In the genomic region with DNA sequence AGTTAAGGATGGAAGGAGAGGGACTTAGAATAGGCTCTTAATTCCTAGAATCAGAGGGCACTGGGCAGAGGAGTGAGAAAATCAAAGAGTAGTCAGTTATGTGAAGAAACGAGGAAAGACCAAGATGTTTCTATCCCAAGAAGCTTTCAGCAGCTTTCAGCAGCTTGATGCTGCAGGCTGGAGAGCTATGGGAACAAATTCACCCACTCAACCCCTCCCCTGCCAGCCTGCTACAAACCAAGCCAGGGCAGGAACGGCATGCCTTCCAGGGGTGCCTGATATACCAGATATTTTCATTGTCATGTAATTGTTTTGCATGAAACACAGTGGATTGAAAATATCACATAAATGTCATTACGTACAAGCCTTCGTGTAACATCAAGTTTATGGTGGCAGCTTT, we compare ENCODE assay signal across 24 cellular contexts.
DNase-seq lines count a peak whose midpoint lies in the region; ATAC-seq and TF ChIP-seq lines count a peak whose summit lies in the region.
"Had no signal": no experiment of that assay in that cellular context is flagged by ENCODE, and none has a peak within 500 bp of the region (broad histone marks: within the 10 kb centered on the region; RNA-seq: fewer than 3 reads in every experiment).

No MANE protein-coding gene starts in this region.

- no peaks in the 10 kb centered on the region for H3K36me3 Mint-ChIP-seq in MCF 10A (ENCODE audit: insufficient read depth, unreplicated experiment)
- no peaks in the 10 kb centered on the region for H3K36me3 Mint-ChIP-seq in neural crest cell (ENCODE audit: low read depth)
- no peaks in the 10 kb centered on the region for H3K36me3 Mint-ChIP-seq in effector memory CD8-positive, alpha-beta T cell (ENCODE audit: insufficient read depth)
- H3K36me3 Mint-ChIP-seq: CD14-positive monocyte; CD4-positive, alpha-beta memory T cell; CD4-positive, CD25-positive, alpha-beta regulatory T cell; CD8-positive, alpha-beta memory T cell had no signal

- ATAC-seq in effector memory CD8-positive, alpha-beta T cell (replicated peaks) = no peak
- ATAC-seq: A549, GM12878 had no signal

- no peak overlapping the region for H3K27ac Mint-ChIP-seq in MCF 10A (ENCODE audit: low read depth, unreplicated experiment)
- peak overlapping the region; percentile 21 for H3K27ac Mint-ChIP-seq in neural crest cell (ENCODE audit: unreplicated experiment)
- H3K27ac Mint-ChIP-seq in effector memory CD8-positive, alpha-beta T cell = no peak overlapping the region
- H3K27ac Mint-ChIP-seq: CD14-positive monocyte; CD4-positive, alpha-beta memory T cell had no signal

- H3K27me3 Mint-ChIP-seq in MCF 10A (ENCODE audit: insufficient read depth, unreplicated experiment) (no peaks in the 10 kb centered on the region), neural crest cell (ENCODE audit: low read depth) (peaks cover 2% of the 10 kb centered on the region)
- H3K27me3 Mint-ChIP-seq in effector memory CD8-positive, alpha-beta T cell = no peaks in the 10 kb centered on the region
- H3K27me3 Mint-ChIP-seq: CD4-positive, alpha-beta memory T cell; CD4-positive, CD25-positive, alpha-beta regulatory T cell; CD8-positive, alpha-beta memory T cell had no signal

- POLR2A ChIA-PET in MCF 10A (lab: Yijun Ruan, JAX) = interaction anchor here (0.6 kb wide), 1 partner anchor 10 kb away, joined by 3 read pairs; no protein-coding TSS in a partner anchor

- no peak overlapping the region for H3K27ac ChIP-seq in mammary epithelial cell (ENCODE audit: insufficient read depth, low read depth, low read length)
- H3K27ac ChIP-seq: 22Rv1, A549, BLaER1 had no signal

- CTCF ChIA-PET in mammary epithelial cell (lab: Charles Lee; ENCODE audit: low non-redundant PET) (no interaction called here), MCF 10A (lab: Yijun Ruan, JAX) (interaction anchor here (0.6 to 2.0 kb wide), 7 partner anchors 184 to 969 kb away, joined by 3 to 6 read pairs (median 4); no protein-coding TSS in a partner anchor)

- no peaks in the 10 kb centered on the region for H3K36me3 ChIP-seq in mammary epithelial cell (ENCODE audit: insufficient read depth, low read length)
- H3K36me3 ChIP-seq: BE2C, BLaER1 had no signal

- H3K9me3 ChIP-seq in mammary epithelial cell (replicated peaks; ENCODE audit: insufficient read depth, low read length) = no peaks in the 10 kb centered on the region
- H3K9me3 ChIP-seq: A549, BE2C, BLaER1 had no signal

- H3K9me3 Mint-ChIP-seq in MCF 10A (ENCODE audit: unreplicated experiment) = no peaks in the 10 kb centered on the region
- H3K9me3 Mint-ChIP-seq in neural crest cell = no peaks in the 10 kb centered on the region
- no peaks in the 10 kb centered on the region for H3K9me3 Mint-ChIP-seq in effector memory CD8-positive, alpha-beta T cell
- H3K9me3 Mint-ChIP-seq: CD4-positive, alpha-beta memory T cell; CD4-positive, CD25-positive, alpha-beta regulatory T cell; CD8-positive, alpha-beta memory T cell had no signal

- intact Hi-C loops in mammary epithelial cell (cut with micrococcal nuclease) = loop anchor here (10.0 kb wide), 1 partner anchor 195 kb away; no protein-coding TSS in a partner anchor
- intact Hi-C loops in MCF 10A (cut with micrococcal nuclease) = loop anchor here (5.0 kb wide), 1 partner anchor 197 kb away; no protein-coding TSS in a partner anchor

- DNase-seq in mammary epithelial cell (no peak), MCF 10A (ENCODE audit: unreplicated experiment) (no peak), Ammon's horn (ENCODE audit: low spot score) (peak; percentile 29), neural crest cell (ENCODE audit: low read depth, low spot score) (no peak)
- DNase-seq in effector memory CD8-positive, alpha-beta T cell = no peak
- DNase-seq: AML-193; BE2C; C1 segment of cervical spinal cord; CD4-positive, alpha-beta memory T cell; CD4-positive, CD25-positive, alpha-beta regulatory T cell; CD8-positive, alpha-beta memory T cell; COR-L47; DMS 273 treated with DMSO at 0.1 percent for 48 hours; DMS153; DMS53; DMS79; DND-41; EL; GDM1 had no signal

- no peaks in the 10 kb centered on the region for H3K27me3 ChIP-seq in mammary epithelial cell (ENCODE audit: insufficient read depth, low read length)
- H3K27me3 ChIP-seq: BE2C, BLaER1 had no signal

- H3K9ac ChIP-seq in mammary epithelial cell (ENCODE audit: insufficient read depth, low read length) = no peak overlapping the region
- H3K9ac ChIP-seq: BLaER1 had no signal

- no peak overlapping the region for H3K4me3 ChIP-seq in mammary epithelial cell (replicated peaks in 1 of 3; ENCODE audit: insufficient read depth in 1 of 3, low read depth in 2 of 3, low read length in 3 of 3)
- H3K4me3 ChIP-seq: A549, BLaER1, GM12878 had no signal

- H2AFZ ChIP-seq in mammary epithelial cell (ENCODE audit: low read depth, low read length) = peak overlapping the region; percentile 26

- 45% methylated on average over 4 of the region's 4 CpGs for WGBS in mammary epithelial cell (ENCODE audit: low coverage, missing lambda C conversion rate)

- no peaks in the 10 kb centered on the region for H3K4me1 Mint-ChIP-seq in MCF 10A (ENCODE audit: insufficient read depth, unreplicated experiment)
- no peaks in the 10 kb centered on the region for H3K4me1 Mint-ChIP-seq in neural crest cell
- no peaks in the 10 kb centered on the region for H3K4me1 Mint-ChIP-seq in effector memory CD8-positive, alpha-beta T cell (ENCODE audit: low read depth in 2 of 2)
- H3K4me1 Mint-ChIP-seq: CD14-positive monocyte; CD4-positive, alpha-beta memory T cell; CD8-positive, alpha-beta memory T cell had no signal

- in situ Hi-C loops in mammary epithelial cell (cut with MboI; ENCODE audit: low sequenced_read_pairs in 2 of 2) = no loop called here

- BruUV-seq in mammary epithelial cell (replicated peaks; lab: Mats Ljungman, UMichigan) = no TSS peak
- BruUV-seq in MCF 10A (replicated peaks; lab: Mats Ljungman, UMichigan) = no TSS peak

- dilution Hi-C loops in mammary epithelial cell (cut with HindIII; ENCODE audit: low sequenced_read_pairs) = no loop called here

- no peak overlapping the region for H3K4me2 ChIP-seq in mammary epithelial cell (ENCODE audit: insufficient read depth, low read depth, low read length)
- H3K4me2 ChIP-seq: A549, BLaER1 had no signal

- no peaks in the 10 kb centered on the region for H3K4me1 ChIP-seq in mammary epithelial cell (ENCODE audit: insufficient read depth, low read length)
- H3K4me1 ChIP-seq: A549 had no signal

- TF ChIP-seq CTCF in mammary epithelial cell (conservative IDR thresholded peaks at IDR 0.05 in 1 of 2, IDR thresholded peaks at IDR 0.05 in 1 of 2; ENCODE audit: extremely low read depth in 1 of 2, insufficient read depth in 1 of 2, low read depth in 1 of 2, low read length in 2 of 2) = no peak
- TF ChIP-seq CTCF in MCF 10A (IDR thresholded peaks at IDR 0.05; ENCODE audit: unreplicated experiment) = no peak
- TF ChIP-seq CTCF in neural crest cell (conservative IDR thresholded peaks at IDR 0.05) = no peak

- no peak overlapping the region for H3K4me3 Mint-ChIP-seq in MCF 10A (ENCODE audit: unreplicated experiment)
- no peak overlapping the region for H3K4me3 Mint-ChIP-seq in neural crest cell
- H3K4me3 Mint-ChIP-seq in effector memory CD8-positive, alpha-beta T cell = no peak overlapping the region
- H3K4me3 Mint-ChIP-seq: CD14-positive monocyte; CD4-positive, alpha-beta memory T cell; CD4-positive, CD25-positive, alpha-beta regulatory T cell; CD8-positive, alpha-beta memory T cell had no signal

- no peaks in the 10 kb centered on the region for H4K20me1 ChIP-seq in mammary epithelial cell (ENCODE audit: insufficient read depth, low read length)
- H4K20me1 ChIP-seq: BLaER1 had no signal

- no peaks in the 10 kb centered on the region for H3K79me2 ChIP-seq in mammary epithelial cell (ENCODE audit: insufficient read depth, low read length)
